ENCODE assay signal across 1 cellular context in the genomic region with DNA sequence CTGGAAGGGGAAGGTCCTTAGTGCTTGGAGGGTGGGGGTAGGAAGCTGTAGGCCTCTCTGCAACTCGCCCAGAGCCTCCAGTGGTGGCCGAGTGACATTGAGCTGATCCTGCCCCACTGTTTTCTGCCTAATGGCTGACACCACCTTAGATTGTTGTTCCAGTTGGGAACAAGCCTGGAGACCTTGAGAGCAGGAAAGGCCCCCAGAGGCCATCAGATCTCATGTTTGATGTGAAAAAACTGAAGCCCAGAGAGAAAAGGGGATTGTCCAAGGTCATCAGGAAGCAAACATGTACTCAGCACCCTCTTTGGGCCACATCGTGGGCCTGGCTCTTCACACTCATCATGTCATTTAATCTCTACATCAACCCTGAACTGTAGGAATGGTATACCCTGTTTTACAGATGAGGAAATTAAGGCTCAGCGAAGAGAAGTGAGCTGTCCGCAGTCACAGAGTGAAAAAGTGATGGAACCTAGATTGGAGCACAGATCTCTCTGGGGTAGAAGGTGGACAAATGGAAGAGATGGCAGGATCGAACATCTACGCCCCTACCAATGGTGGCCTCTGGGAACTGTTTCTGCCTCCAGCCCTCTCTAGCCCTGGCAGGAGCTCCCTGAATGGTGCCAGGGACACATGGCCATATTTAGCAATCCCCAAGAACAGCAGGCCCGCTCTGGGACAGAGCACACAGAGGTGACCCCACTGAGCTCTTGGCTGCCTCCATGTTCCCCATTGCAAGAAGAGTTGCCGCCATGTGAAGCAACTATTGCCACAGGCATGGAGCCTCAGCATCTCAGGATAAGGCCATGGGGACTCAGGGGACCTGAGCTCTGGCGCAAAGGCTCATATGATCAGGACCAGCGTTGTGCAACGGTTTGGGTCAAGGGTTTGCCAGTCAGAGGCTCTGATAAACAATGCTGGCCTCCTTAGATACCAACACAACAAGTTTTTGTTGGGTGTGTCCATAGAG.
TF ChIP-seq lines count a peak whose summit lies in the region.

No MANE protein-coding gene starts in this region.

TF ChIP-seq in HepG2, 621 proteins besides CTCF, POLR2A, EP300 and RAD21 (continued from another document and continues in another):
- TF ChIP-seq ZFX (CRISPR knock-in tag; IDR thresholded peaks at IDR 0.05; ENCODE audit: low read depth) (peak; percentile 86), SAP130 (CRISPR knock-in tag; IDR thresholded peaks at IDR 0.05; ENCODE audit: low read depth) (peak; percentile 64), PAWR (CRISPR knock-in tag; IDR thresholded peaks at IDR 0.05; ENCODE audit: borderline replicate concordance) (peak; percentile 39; the same call in 1 of the 2 replicates), MAFG (CRISPR knock-in tag; IDR thresholded peaks at IDR 0.05) (no peak), JUN (CRISPR knock-in tag; IDR thresholded peaks at IDR 0.05) (no peak), ZNF382 (CRISPR knock-in tag; IDR thresholded peaks at IDR 0.05; ENCODE audit: borderline replicate concordance) (no peak), REPIN1 (CRISPR knock-in tag; IDR thresholded peaks at IDR 0.05; ENCODE audit: borderline replicate concordance, low read depth) (peak; percentile 32; the same call in 1 of the 2 replicates), GABPA (IDR thresholded peaks at IDR 0.05; ENCODE audit: low read depth, low read length) (no peak), GABPA (CRISPR knock-in tag; IDR thresholded peaks at IDR 0.05; ENCODE audit: low read depth) (peak; percentile 42; the same call in 1 of the 2 replicates), ZNF605 (CRISPR knock-in tag; IDR thresholded peaks at IDR 0.05) (peak; percentile 76), SPEN (CRISPR knock-in tag; IDR thresholded peaks at IDR 0.05; ENCODE audit: low read depth) (peak; percentile 18; the same call in 1 of the 2 replicates), FOSL1 (CRISPR knock-in tag; IDR thresholded peaks at IDR 0.05; ENCODE audit: borderline replicate concordance) (no peak), SOX6 (IDR thresholded peaks at IDR 0.05) (no peak), SOX6 (CRISPR knock-in tag; IDR thresholded peaks at IDR 0.05) (peak; percentile 85), TBX3 (IDR thresholded peaks at IDR 0.05; ENCODE audit: borderline replicate concordance) (0 out of 2 replicates have a peak, but pooled peaks have one; percentile 28), PPARG (CRISPR knock-in tag; conservative IDR thresholded peaks at IDR 0.05) (0 out of 2 replicates have a peak, but pooled peaks have one; percentile 34), ZNF569 (CRISPR knock-in tag; IDR thresholded peaks at IDR 0.05; ENCODE audit: borderline replicate concordance) (peak; percentile 29; the same call in 1 of the 2 replicates), NR1H2 (CRISPR knock-in tag; IDR thresholded peaks at IDR 0.05; ENCODE audit: borderline replicate concordance, low read depth) (no peak), POGZ (CRISPR knock-in tag; IDR thresholded peaks at IDR 0.05) (peak; percentile 75), ZSCAN9 (CRISPR knock-in tag; IDR thresholded peaks at IDR 0.05; ENCODE audit: borderline replicate concordance) (peak; percentile 47; the same call in 1 of the 2 replicates), ZNF350 (CRISPR knock-in tag; IDR thresholded peaks at IDR 0.05; ENCODE audit: borderline replicate concordance, low read depth) (peak; percentile 39; the same call in 1 of the 2 replicates), CBX5 (CRISPR knock-in tag; IDR thresholded peaks at IDR 0.05; ENCODE audit: borderline replicate concordance) (peak; percentile 78; the same call in 1 of the 2 replicates), JARID2 (CRISPR knock-in tag; IDR thresholded peaks at IDR 0.05; ENCODE audit: insufficient replicate concordance) (no peak), MTA3 (CRISPR knock-in tag; IDR thresholded peaks at IDR 0.05) (no peak)
- TF ChIP-seq, protein P1, sequence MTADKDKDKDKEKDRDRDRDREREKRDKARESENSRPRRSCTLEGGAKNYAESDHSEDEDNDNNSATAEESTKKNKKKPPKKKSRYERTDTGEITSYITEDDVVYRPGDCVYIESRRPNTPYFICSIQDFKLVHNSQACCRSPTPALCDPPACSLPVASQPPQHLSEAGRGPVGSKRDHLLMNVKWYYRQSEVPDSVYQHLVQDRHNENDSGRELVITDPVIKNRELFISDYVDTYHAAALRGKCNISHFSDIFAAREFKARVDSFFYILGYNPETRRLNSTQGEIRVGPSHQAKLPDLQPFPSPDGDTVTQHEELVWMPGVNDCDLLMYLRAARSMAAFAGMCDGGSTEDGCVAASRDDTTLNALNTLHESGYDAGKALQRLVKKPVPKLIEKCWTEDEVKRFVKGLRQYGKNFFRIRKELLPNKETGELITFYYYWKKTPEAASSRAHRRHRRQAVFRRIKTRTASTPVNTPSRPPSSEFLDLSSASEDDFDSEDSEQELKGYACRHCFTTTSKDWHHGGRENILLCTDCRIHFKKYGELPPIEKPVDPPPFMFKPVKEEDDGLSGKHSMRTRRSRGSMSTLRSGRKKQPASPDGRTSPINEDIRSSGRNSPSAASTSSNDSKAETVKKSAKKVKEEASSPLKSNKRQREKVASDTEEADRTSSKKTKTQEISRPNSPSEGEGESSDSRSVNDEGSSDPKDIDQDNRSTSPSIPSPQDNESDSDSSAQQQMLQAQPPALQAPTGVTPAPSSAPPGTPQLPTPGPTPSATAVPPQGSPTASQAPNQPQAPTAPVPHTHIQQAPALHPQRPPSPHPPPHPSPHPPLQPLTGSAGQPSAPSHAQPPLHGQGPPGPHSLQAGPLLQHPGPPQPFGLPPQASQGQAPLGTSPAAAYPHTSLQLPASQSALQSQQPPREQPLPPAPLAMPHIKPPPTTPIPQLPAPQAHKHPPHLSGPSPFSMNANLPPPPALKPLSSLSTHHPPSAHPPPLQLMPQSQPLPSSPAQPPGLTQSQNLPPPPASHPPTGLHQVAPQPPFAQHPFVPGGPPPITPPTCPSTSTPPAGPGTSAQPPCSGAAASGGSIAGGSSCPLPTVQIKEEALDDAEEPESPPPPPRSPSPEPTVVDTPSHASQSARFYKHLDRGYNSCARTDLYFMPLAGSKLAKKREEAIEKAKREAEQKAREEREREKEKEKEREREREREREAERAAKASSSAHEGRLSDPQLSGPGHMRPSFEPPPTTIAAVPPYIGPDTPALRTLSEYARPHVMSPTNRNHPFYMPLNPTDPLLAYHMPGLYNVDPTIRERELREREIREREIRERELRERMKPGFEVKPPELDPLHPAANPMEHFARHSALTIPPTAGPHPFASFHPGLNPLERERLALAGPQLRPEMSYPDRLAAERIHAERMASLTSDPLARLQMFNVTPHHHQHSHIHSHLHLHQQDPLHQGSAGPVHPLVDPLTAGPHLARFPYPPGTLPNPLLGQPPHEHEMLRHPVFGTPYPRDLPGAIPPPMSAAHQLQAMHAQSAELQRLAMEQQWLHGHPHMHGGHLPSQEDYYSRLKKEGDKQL (CRISPR knock-in tag; IDR thresholded peaks at IDR 0.05; ENCODE audit: low read depth), result 0 out of 2 replicates have a peak, but pooled peaks have one; percentile 23
- TF ChIP-seq, protein P2, sequence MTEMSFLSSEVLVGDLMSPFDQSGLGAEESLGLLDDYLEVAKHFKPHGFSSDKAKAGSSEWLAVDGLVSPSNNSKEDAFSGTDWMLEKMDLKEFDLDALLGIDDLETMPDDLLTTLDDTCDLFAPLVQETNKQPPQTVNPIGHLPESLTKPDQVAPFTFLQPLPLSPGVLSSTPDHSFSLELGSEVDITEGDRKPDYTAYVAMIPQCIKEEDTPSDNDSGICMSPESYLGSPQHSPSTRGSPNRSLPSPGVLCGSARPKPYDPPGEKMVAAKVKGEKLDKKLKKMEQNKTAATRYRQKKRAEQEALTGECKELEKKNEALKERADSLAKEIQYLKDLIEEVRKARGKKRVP (CRISPR knock-in tag; IDR thresholded peaks at IDR 0.05), result no peak
- TF ChIP-seq, protein P3, sequence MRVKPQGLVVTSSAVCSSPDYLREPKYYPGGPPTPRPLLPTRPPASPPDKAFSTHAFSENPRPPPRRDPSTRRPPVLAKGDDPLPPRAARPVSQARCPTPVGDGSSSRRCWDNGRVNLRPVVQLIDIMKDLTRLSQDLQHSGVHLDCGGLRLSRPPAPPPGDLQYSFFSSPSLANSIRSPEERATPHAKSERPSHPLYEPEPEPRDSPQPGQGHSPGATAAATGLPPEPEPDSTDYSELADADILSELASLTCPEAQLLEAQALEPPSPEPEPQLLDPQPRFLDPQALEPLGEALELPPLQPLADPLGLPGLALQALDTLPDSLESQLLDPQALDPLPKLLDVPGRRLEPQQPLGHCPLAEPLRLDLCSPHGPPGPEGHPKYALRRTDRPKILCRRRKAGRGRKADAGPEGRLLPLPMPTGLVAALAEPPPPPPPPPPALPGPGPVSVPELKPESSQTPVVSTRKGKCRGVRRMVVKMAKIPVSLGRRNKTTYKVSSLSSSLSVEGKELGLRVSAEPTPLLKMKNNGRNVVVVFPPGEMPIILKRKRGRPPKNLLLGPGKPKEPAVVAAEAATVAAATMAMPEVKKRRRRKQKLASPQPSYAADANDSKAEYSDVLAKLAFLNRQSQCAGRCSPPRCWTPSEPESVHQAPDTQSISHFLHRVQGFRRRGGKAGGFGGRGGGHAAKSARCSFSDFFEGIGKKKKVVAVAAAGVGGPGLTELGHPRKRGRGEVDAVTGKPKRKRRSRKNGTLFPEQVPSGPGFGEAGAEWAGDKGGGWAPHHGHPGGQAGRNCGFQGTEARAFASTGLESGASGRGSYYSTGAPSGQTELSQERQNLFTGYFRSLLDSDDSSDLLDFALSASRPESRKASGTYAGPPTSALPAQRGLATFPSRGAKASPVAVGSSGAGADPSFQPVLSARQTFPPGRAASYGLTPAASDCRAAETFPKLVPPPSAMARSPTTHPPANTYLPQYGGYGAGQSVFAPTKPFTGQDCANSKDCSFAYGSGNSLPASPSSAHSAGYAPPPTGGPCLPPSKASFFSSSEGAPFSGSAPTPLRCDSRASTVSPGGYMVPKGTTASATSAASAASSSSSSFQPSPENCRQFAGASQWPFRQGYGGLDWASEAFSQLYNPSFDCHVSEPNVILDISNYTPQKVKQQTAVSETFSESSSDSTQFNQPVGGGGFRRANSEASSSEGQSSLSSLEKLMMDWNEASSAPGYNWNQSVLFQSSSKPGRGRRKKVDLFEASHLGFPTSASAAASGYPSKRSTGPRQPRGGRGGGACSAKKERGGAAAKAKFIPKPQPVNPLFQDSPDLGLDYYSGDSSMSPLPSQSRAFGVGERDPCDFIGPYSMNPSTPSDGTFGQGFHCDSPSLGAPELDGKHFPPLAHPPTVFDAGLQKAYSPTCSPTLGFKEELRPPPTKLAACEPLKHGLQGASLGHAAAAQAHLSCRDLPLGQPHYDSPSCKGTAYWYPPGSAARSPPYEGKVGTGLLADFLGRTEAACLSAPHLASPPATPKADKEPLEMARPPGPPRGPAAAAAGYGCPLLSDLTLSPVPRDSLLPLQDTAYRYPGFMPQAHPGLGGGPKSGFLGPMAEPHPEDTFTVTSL (CRISPR knock-in tag; IDR thresholded peaks at IDR 0.05; ENCODE audit: borderline replicate concordance), result peak; percentile 82; the same call in 1 of the 2 replicates
- TF ChIP-seq, protein P4, sequence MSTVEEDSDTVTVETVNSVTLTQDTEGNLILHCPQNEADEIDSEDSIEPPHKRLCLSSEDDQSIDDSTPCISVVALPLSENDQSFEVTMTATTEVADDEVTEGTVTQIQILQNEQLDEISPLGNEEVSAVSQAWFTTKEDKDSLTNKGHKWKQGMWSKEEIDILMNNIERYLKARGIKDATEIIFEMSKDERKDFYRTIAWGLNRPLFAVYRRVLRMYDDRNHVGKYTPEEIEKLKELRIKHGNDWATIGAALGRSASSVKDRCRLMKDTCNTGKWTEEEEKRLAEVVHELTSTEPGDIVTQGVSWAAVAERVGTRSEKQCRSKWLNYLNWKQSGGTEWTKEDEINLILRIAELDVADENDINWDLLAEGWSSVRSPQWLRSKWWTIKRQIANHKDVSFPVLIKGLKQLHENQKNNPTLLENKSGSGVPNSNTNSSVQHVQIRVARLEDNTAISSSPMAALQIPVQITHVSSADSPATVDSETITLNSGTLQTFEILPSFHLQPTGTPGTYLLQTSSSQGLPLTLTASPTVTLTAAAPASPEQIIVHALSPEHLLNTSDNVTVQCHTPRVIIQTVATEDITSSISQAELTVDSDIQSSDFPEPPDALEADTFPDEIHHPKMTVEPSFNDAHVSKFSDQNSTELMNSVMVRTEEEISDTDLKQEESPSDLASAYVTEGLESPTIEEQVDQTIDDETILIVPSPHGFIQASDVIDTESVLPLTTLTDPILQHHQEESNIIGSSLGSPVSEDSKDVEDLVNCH (CRISPR knock-in tag; IDR thresholded peaks at IDR 0.05), result no peak
- TF ChIP-seq, protein P5, sequence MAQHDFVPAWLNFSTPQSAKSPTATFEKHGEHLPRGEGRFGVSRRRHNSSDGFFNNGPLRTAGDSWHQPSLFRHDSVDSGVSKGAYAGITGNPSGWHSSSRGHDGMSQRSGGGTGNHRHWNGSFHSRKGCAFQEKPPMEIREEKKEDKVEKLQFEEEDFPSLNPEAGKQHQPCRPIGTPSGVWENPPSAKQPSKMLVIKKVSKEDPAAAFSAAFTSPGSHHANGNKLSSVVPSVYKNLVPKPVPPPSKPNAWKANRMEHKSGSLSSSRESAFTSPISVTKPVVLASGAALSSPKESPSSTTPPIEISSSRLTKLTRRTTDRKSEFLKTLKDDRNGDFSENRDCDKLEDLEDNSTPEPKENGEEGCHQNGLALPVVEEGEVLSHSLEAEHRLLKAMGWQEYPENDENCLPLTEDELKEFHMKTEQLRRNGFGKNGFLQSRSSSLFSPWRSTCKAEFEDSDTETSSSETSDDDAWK (CRISPR knock-in tag; IDR thresholded peaks at IDR 0.05), result no peak
- TF ChIP-seq, protein P6, sequence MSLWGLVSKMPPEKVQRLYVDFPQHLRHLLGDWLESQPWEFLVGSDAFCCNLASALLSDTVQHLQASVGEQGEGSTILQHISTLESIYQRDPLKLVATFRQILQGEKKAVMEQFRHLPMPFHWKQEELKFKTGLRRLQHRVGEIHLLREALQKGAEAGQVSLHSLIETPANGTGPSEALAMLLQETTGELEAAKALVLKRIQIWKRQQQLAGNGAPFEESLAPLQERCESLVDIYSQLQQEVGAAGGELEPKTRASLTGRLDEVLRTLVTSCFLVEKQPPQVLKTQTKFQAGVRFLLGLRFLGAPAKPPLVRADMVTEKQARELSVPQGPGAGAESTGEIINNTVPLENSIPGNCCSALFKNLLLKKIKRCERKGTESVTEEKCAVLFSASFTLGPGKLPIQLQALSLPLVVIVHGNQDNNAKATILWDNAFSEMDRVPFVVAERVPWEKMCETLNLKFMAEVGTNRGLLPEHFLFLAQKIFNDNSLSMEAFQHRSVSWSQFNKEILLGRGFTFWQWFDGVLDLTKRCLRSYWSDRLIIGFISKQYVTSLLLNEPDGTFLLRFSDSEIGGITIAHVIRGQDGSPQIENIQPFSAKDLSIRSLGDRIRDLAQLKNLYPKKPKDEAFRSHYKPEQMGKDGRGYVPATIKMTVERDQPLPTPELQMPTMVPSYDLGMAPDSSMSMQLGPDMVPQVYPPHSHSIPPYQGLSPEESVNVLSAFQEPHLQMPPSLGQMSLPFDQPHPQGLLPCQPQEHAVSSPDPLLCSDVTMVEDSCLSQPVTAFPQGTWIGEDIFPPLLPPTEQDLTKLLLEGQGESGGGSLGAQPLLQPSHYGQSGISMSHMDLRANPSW (CRISPR knock-in tag; IDR thresholded peaks at IDR 0.05; ENCODE audit: borderline replicate concordance), result peak; percentile 86; the same call in 1 of the 2 replicates
- TF ChIP-seq, protein P7, sequence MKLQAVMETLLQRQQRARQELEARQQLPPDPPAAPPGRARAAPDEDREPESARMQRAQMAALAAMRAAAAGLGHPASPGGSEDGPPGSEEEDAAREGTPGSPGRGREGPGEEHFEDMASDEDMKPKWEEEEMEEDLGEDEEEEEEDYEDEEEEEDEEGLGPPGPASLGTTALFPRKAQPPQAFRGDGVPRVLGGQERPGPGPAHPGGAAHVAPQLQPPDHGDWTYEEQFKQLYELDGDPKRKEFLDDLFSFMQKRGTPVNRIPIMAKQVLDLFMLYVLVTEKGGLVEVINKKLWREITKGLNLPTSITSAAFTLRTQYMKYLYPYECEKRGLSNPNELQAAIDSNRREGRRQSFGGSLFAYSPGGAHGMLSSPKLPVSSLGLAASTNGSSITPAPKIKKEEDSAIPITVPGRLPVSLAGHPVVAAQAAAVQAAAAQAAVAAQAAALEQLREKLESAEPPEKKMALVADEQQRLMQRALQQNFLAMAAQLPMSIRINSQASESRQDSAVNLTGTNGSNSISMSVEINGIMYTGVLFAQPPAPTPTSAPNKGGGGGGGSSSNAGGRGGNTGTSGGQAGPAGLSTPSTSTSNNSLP (IDR thresholded peaks at IDR 0.05; ENCODE audit: low read depth, low read length), result peak; percentile 46; the same call in 1 of the 2 replicates
